1 cellular context compared by ENCODE assay signal in the genomic region with DNA sequence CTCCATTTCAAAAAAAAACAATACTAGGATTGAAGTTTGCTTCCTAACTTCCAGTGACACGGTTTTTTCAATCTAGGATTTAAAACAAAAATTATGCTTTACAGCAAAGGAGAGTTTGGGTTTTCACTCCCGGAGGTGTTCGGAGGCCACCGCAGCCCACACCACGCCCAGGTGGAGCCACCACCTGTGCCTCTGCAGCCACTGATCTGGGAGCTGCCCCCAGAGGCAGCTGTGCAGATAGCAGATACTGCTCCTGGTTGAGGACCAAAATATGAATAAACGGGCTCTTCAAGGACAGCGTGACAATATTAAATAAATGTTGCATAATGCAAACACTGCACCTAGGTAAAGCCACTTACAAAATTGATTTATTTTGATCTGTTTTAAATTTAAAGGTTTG.
A peak's percentile ranks its signal among the peaks of the same experiment; 100 is the strongest.
TF ChIP-seq lines count a peak whose summit lies in the region.

No MANE protein-coding gene starts in this region.

TF ChIP-seq in H1, 55 proteins besides CTCF, POLR2A, EP300 and RAD21 (continued from another document):
- TF ChIP-seq, protein P1, sequence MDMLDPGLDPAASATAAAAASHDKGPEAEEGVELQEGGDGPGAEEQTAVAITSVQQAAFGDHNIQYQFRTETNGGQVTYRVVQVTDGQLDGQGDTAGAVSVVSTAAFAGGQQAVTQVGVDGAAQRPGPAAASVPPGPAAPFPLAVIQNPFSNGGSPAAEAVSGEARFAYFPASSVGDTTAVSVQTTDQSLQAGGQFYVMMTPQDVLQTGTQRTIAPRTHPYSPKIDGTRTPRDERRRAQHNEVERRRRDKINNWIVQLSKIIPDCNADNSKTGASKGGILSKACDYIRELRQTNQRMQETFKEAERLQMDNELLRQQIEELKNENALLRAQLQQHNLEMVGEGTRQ (IDR thresholded peaks at IDR 0.05; ENCODE audit: low read length) = no peak
- TF ChIP-seq EGR1 (IDR thresholded peaks at IDR 0.05; ENCODE audit: borderline replicate concordance, low read depth, low read length) (peak; percentile 78), HDAC6 (IDR thresholded peaks at IDR 0.05; ENCODE audit: low read depth, low read length) (no peak)
